In the genomic region with DNA sequence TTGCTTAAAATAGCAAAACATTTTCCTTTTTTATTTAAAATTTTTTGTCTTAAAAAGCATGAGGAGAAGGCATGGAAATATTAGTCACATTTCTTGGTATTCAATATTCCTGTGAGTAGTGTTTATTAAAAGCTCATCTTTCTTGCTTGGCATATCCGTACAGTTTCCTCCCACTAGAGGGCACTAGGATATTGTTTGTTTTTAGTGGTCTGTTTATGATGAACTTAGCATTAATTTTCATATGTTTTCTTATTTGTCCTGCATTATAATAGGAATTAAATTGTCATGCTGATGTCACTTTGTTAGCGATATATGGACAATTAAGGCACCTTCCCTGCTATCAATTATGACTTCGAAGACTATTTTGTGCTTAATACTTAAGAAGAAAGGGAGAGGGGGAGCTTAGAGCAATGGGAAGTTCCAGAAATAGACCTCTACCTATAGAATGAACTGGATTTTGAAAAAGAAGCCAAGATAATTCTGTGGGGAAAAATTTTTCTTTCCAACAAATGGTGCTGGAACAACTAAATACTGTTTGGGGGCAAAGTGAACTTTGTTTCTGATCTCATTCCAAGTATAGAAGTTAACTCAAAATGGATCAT, we compare ENCODE assay signal across 1 cellular context.
A peak's percentile ranks its signal among the peaks of the same experiment; 100 is the strongest.
TF ChIP-seq lines count a peak whose summit lies in the region.

No MANE protein-coding gene starts in this region.

TF ChIP-seq in K562, 482 proteins besides CTCF, POLR2A, EP300 and RAD21 (continued from another document):
- TF ChIP-seq ZNF512 (tag; IDR thresholded peaks at IDR 0.05): no peak
- no peak for TF ChIP-seq SRSF7 (optimal IDR thresholded peaks at IDR 0.05; ENCODE audit: low read depth, low read length)
- peak; percentile 38 to 56; a peak in 2 of 4 replicates for TF ChIP-seq FOXK2 (conservative IDR thresholded peaks at IDR 0.05 in 1 of 2, IDR thresholded peaks at IDR 0.05 in 1 of 2; ENCODE audit: low read depth in 2 of 2)
- TF ChIP-seq U2AF1 (optimal IDR thresholded peaks at IDR 0.05; ENCODE audit: low read depth, low read length): no peak
- TF ChIP-seq BRD4 (IDR thresholded peaks at IDR 0.05): no peak
- 0 out of 2 replicates have a peak, but pooled peaks have one; percentile 25 for TF ChIP-seq DPF2 (IDR thresholded peaks at IDR 0.05)
- no peak for TF ChIP-seq KDM4B (IDR thresholded peaks at IDR 0.05; ENCODE audit: borderline replicate concordance in 2 of 2, low read depth in 1 of 2)
- TF ChIP-seq SIN3A (IDR thresholded peaks at IDR 0.05; ENCODE audit: borderline replicate concordance in 2 of 2, control insufficient read depth in 1 of 2, low read depth in 2 of 2, low read length in 2 of 2): no peak
- peak; percentile 11 for TF ChIP-seq PRDM10 (IDR thresholded peaks at IDR 0.05; ENCODE audit: partially characterized antibody)
